ENCODE assay signal across 12 cellular contexts in the genomic region with DNA sequence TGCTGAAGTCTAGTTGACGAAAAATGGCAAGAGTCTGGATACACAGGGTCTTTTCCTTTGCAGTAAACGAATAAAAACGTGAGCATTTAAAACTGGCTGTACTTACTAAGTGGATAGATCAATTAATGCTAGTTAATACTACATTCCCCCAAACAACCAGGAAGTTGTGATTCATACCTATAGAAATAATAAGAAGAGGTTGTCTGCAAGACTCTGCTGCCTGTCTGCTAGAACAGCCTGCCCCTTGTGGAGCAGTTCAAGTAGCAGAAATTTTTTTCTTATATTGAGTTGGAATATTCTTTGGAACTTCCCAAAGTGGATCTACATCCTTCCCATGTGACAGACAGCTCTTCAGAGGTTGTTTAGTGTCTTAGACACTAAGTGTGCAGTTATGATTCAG.
DNase-seq lines count a peak whose midpoint lies in the region; ATAC-seq and TF ChIP-seq lines count a peak whose summit lies in the region.
"Had no signal": no experiment of that assay in that cellular context is flagged by ENCODE, and none has a peak within 500 bp of the region (broad histone marks: within the 10 kb centered on the region; RNA-seq: fewer than 3 reads in every experiment).

No MANE protein-coding gene starts in this region.

- H3K4me1 Mint-ChIP-seq in stimulated activated naive CD8-positive, alpha-beta T cell treated with anti-CD3 and anti-CD28 coated beads, Interleukin-15, amount 100 ng/mL, for 72 hours = no peaks in the 10 kb centered on the region
- H3K4me1 Mint-ChIP-seq: B cell, natural killer cell had no signal

- no peaks in the 10 kb centered on the region for H3K9me3 Mint-ChIP-seq in stimulated activated naive CD8-positive, alpha-beta T cell treated with anti-CD3 and anti-CD28 coated beads, Interleukin-15, amount 100 ng/mL, for 72 hours
- H3K9me3 Mint-ChIP-seq: natural killer cell had no signal

- peaks cover 59% of the 10 kb centered on the region for H3K27me3 Mint-ChIP-seq in stimulated activated naive CD8-positive, alpha-beta T cell treated with anti-CD3 and anti-CD28 coated beads, Interleukin-15, amount 100 ng/mL, for 72 hours

- H3K9ac ChIP-seq in smooth muscle cell (ENCODE audit: low read depth) = no peak overlapping the region

- H3K4me3 ChIP-seq in PC-9 = no peak overlapping the region
- H3K4me3 ChIP-seq in smooth muscle cell = no peak overlapping the region

- CTCF ChIA-PET in PC-9 (lab: Charles Lee) = no interaction called here

- H3K27ac ChIP-seq in PC-9 (peak overlapping the region; percentile 19; the same call in 1 of the 2 replicates), smooth muscle cell (ENCODE audit: low read depth) (peak overlapping the region; percentile 72), substantia nigra (ENCODE audit: low read depth, low read length, poor library complexity, severe bottlenecking) (no peak overlapping the region)

- BruUV-seq in PC-9 (replicated peaks; lab: Mats Ljungman, UMichigan) = no TSS peak

- ATAC-seq in esophagus mucosa = peak; percentile 59
- ATAC-seq in stimulated activated naive CD8-positive, alpha-beta T cell treated with anti-CD3 and anti-CD28 coated beads, Interleukin-15, amount 100 ng/mL, for 72 hours = no peak
- ATAC-seq: natural killer cell had no signal

- POLR2A ChIA-PET in PC-9 (lab: Charles Lee; ENCODE audit: unreplicated experiment) = interaction anchor here (0.5 kb wide), 1 partner anchor 84 kb away, joined by 3 read pairs; no protein-coding TSS in a partner anchor

- H3K27ac Mint-ChIP-seq in stimulated activated naive CD8-positive, alpha-beta T cell treated with anti-CD3 and anti-CD28 coated beads, Interleukin-15, amount 100 ng/mL, for 72 hours = no peak overlapping the region
- H3K27ac Mint-ChIP-seq: B cell, natural killer cell had no signal

- peak; percentile 42; the same call in 1 of the 2 replicates for TF ChIP-seq CTCF in PC-9 (conservative IDR thresholded peaks at IDR 0.05)
- TF ChIP-seq CTCF in smooth muscle cell (IDR thresholded peaks at IDR 0.05; ENCODE audit: borderline replicate concordance, insufficient read depth, poor library complexity, severe bottlenecking) = peak; percentile 17

- peaks cover 71% of the 10 kb centered on the region for H3K79me2 ChIP-seq in PC-9 (ENCODE audit: low read depth)
- peaks cover 100% of the 10 kb centered on the region for H3K79me2 ChIP-seq in smooth muscle cell (ENCODE audit: low read depth)

- no peaks in the 10 kb centered on the region for H3K9me2 ChIP-seq in PC-9 (ENCODE audit: insufficient read depth)

- H3K9me3 ChIP-seq in PC-9 (ENCODE audit: insufficient read depth, low read depth) (no peaks in the 10 kb centered on the region), smooth muscle cell (replicated peaks; ENCODE audit: low read depth) (no peaks in the 10 kb centered on the region)

- intact Hi-C loops in PC-9 (cut with micrococcal nuclease; ENCODE audit: unreplicated experiment) = no loop called here

- H3K4me2 ChIP-seq in PC-9 = no peak overlapping the region
- peak overlapping the region; percentile 35 for H3K4me2 ChIP-seq in smooth muscle cell

- H4K20me1 ChIP-seq in PC-9 (ENCODE audit: insufficient read depth) = 0 out of 2 replicates have a peak, but pooled peaks cover 3% of the 10 kb centered on the region
- peaks cover 93% of the 10 kb centered on the region for H4K20me1 ChIP-seq in smooth muscle cell (ENCODE audit: low read depth)

- 0 out of 2 replicates have a peak, but pooled peaks cover 11% of the 10 kb centered on the region for H3K4me1 ChIP-seq in PC-9 (replicated peaks; ENCODE audit: insufficient read depth)
- H3K4me1 ChIP-seq in smooth muscle cell (ENCODE audit: low read depth) = peaks cover 18% of the 10 kb centered on the region

- no peaks in the 10 kb centered on the region for H3K36me3 ChIP-seq in PC-9 (ENCODE audit: low read depth)
- no peaks in the 10 kb centered on the region for H3K36me3 ChIP-seq in smooth muscle cell (ENCODE audit: low read depth)

- peak; percentile 1 for DNase-seq in NOMO-1 treated with DMSO at 0.1 percent for 48 hours (lab: John Stamatoyannopoulos, UW; ENCODE audit: unreplicated experiment)
- no peak for DNase-seq in NOMO-1 treated with dmso at 0.1 percent for 144 hours (lab: John Stamatoyannopoulos, UW; ENCODE audit: unreplicated experiment)
- DNase-seq in PC-9 = no peak
- DNase-seq in smooth muscle cell (lab: John Stamatoyannopoulos, UW; ENCODE audit: unreplicated experiment) = no peak
- no peak for DNase-seq in stimulated activated naive CD8-positive, alpha-beta T cell treated with anti-CD3 and anti-CD28 coated beads, Interleukin-15, amount 100 ng/mL, for 72 hours
- no peak for DNase-seq in substantia nigra (lab: John Stamatoyannopoulos, UW)
- DNase-seq in ecto neural progenitor cell (ENCODE audit: low spot score) = no peak
- DNase-seq: activated CD4-positive, alpha-beta T cell treated with anti-CD3 and anti-CD28 coated beads, Interleukin-2, amount 50 U/mL, for 1 hour; activated gamma-delta T cell treated with Interleukin-2 at 50 U/mL for 16 hours; natural killer cell had no signal

- H3K4me3 Mint-ChIP-seq in stimulated activated naive CD8-positive, alpha-beta T cell treated with anti-CD3 and anti-CD28 coated beads, Interleukin-15, amount 100 ng/mL, for 72 hours = no peak overlapping the region
- H3K4me3 Mint-ChIP-seq: B cell, natural killer cell had no signal

- H2AFZ ChIP-seq in PC-9 = no peak overlapping the region
- no peak overlapping the region for H2AFZ ChIP-seq in smooth muscle cell (ENCODE audit: low read depth)

- no peaks in the 10 kb centered on the region for H3K27me3 ChIP-seq in PC-9 (ENCODE audit: insufficient read depth, low read depth)
- no peaks in the 10 kb centered on the region for H3K27me3 ChIP-seq in smooth muscle cell (ENCODE audit: low read depth)

- WGBS in smooth muscle cell (ENCODE audit: low lambda C conversion rate) = 71% methylated on average over 3 of the region's 3 CpGs

- H3F3A ChIP-seq in PC-9 (ENCODE audit: insufficient read depth, low read depth) = no peaks in the 10 kb centered on the region
- peaks cover 41% of the 10 kb centered on the region for H3F3A ChIP-seq in smooth muscle cell (ENCODE audit: low read depth)
